In genomic region chr11:5336331-5336730, GRCh38 we compare ENCODE assay signal across 20 cellular contexts. TPM values are rescaled to one million over a fixed set of nuclear protein-coding genes. Genes with fewer than 3 reads are reported as not detected.
DNase-seq lines count a peak whose midpoint lies in the region; FAIRE-seq and TF ChIP-seq lines count a peak whose summit lies in the region.
"Had no signal": no experiment of that assay in that cellular context is flagged by ENCODE, and none has a peak within 500 bp of the region (broad histone marks: within the 10 kb centered on the region; RNA-seq: fewer than 3 reads in every experiment).

No MANE protein-coding gene starts in this region.

- H4K20me1 ChIP-seq in endothelial cell of umbilical vein (replicated peaks; ENCODE audit: control insufficient read depth, extremely low read depth, insufficient read depth, low read length): no peaks in the 10 kb centered on the region
- no peaks in the 10 kb centered on the region for H4K20me1 ChIP-seq in PC-9 (ENCODE audit: insufficient read depth)

- TF ChIP-seq POLR2A in endothelial cell of umbilical vein (IDR thresholded peaks at IDR 0.05; ENCODE audit: low read depth, low read length): no peak

- BruUV-seq in endothelial cell of umbilical vein (replicated peaks; lab: Mats Ljungman, UMichigan) (no TSS peak), PC-9 (replicated peaks; lab: Mats Ljungman, UMichigan) (no TSS peak)

- no peaks in the 10 kb centered on the region for H3K9me2 ChIP-seq in PC-9 (ENCODE audit: insufficient read depth)

- TF ChIP-seq CTCF in endothelial cell of umbilical vein (IDR thresholded peaks at IDR 0.05; ENCODE audit: extremely low read depth in 1 of 2, insufficient read depth in 1 of 2, low read depth in 1 of 2, low read length in 2 of 2) (no peak), PC-9 (conservative IDR thresholded peaks at IDR 0.05) (no peak)

- CTCF ChIA-PET in endothelial cell of umbilical vein (lab: Charles Lee) (no interaction called here), PC-9 (lab: Charles Lee) (no interaction called here)

- no peak overlapping the region for H3K4me3 ChIP-seq in endothelial cell of umbilical vein (replicated peaks in 1 of 3; ENCODE audit: insufficient read depth in 1 of 3, low read depth in 1 of 3, low read length in 3 of 3)
- H3K4me3 ChIP-seq in PC-9: no peak overlapping the region
- H3K4me3 ChIP-seq: SJSA1 had no signal

- H3K27ac ChIP-seq in endothelial cell of umbilical vein (ENCODE audit: insufficient read depth, low read depth, low read length) (no peak overlapping the region), PC-9 (no peak overlapping the region)
- H3K27ac ChIP-seq: SJSA1 had no signal

- H3K9me3 ChIP-seq in endothelial cell of umbilical vein (replicated peaks; ENCODE audit: control insufficient read depth, insufficient read depth, low read length) (no peaks in the 10 kb centered on the region), PC-9 (ENCODE audit: insufficient read depth, low read depth) (no peaks in the 10 kb centered on the region)
- H3K9me3 ChIP-seq: SJSA1 had no signal

- H2AFZ ChIP-seq in endothelial cell of umbilical vein (ENCODE audit: low read depth, low read length) (no peak overlapping the region), PC-9 (no peak overlapping the region)

- dilution Hi-C loops in endothelial cell of umbilical vein (cut with MboI; ENCODE audit: extremely low pct_ligation_motif_present, low sequenced_read_pairs): no loop called here

- no peaks in the 10 kb centered on the region for H3K9me1 ChIP-seq in endothelial cell of umbilical vein (replicated peaks; ENCODE audit: control insufficient read depth, extremely low read depth, insufficient read depth, low read length)

- intact Hi-C loops in endothelial cell of umbilical vein (cut with micrococcal nuclease) (no loop called here), PC-9 (cut with micrococcal nuclease; ENCODE audit: unreplicated experiment) (no loop called here)

- POLR2A ChIA-PET in endothelial cell of umbilical vein (lab: Charles Lee) (no interaction called here), PC-9 (lab: Charles Lee; ENCODE audit: unreplicated experiment) (no interaction called here)

- no peak for FAIRE-seq in endothelial cell of umbilical vein (lab: Jason Lieb, UNC)
- FAIRE-seq: GM12891 had no signal

- H3K79me2 ChIP-seq in endothelial cell of umbilical vein (ENCODE audit: control insufficient read depth, insufficient read depth, low read length) (no peaks in the 10 kb centered on the region), PC-9 (ENCODE audit: low read depth) (no peaks in the 10 kb centered on the region)

- DNase-seq in GM04503 (ENCODE audit: low read depth): peak; percentile 23
- peak; percentile 37 for DNase-seq in M059J (ENCODE audit: low read depth)
- no peak for DNase-seq in endothelial cell of umbilical vein (ENCODE audit: low read depth, low spot score)
- DNase-seq in iris pigment epithelial cell (ENCODE audit: low read depth): peak; percentile 51
- DNase-seq in HuH-7.5 (ENCODE audit: low spot score): no peak
- DNase-seq in HuH-7 (ENCODE audit: low spot score): no peak
- DNase-seq in activated CD4-positive, alpha-beta T cell treated with anti-CD3 and anti-CD28 coated beads, Interleukin-2, amount 50 U/mL, for 4 hours: no peak
- DNase-seq in PC-9: no peak
- DNase-seq: C1 segment of cervical spinal cord, DMS 273 treated with DMSO at 0.1 percent for 48 hours, GOT3, Kasumi-1, NCI-H1930, NCI-H2171, NCI-H774, RPMI8226, SW 1271 had no signal

- H3K4me1 ChIP-seq in endothelial cell of umbilical vein (ENCODE audit: control insufficient read depth, extremely low read depth, insufficient read depth, low read length) (no peaks in the 10 kb centered on the region), PC-9 (replicated peaks; ENCODE audit: insufficient read depth) (no peaks in the 10 kb centered on the region)

- H3F3A ChIP-seq in PC-9 (ENCODE audit: insufficient read depth, low read depth): no peaks in the 10 kb centered on the region

- H3K27me3 ChIP-seq in endothelial cell of umbilical vein (ENCODE audit: control insufficient read depth in 2 of 2, insufficient read depth in 2 of 2, low read length in 2 of 2) (no peaks in the 10 kb centered on the region), PC-9 (ENCODE audit: insufficient read depth, low read depth) (no peaks in the 10 kb centered on the region)
- H3K27me3 ChIP-seq: SJSA1 had no signal

- no peak overlapping the region for H3K9ac ChIP-seq in endothelial cell of umbilical vein (replicated peaks; ENCODE audit: extremely low read depth, insufficient read depth, low read length)

- H3K4me2 ChIP-seq in endothelial cell of umbilical vein (ENCODE audit: insufficient read depth, low read length) (no peak overlapping the region), PC-9 (no peak overlapping the region)

- H3K36me3 ChIP-seq in endothelial cell of umbilical vein (ENCODE audit: control insufficient read depth in 2 of 2, extremely low read depth in 1 of 2, insufficient read depth in 2 of 2, low read length in 2 of 2) (no peaks in the 10 kb centered on the region), PC-9 (ENCODE audit: low read depth) (no peaks in the 10 kb centered on the region)
- H3K36me3 ChIP-seq: SJSA1 had no signal

TF ChIP-seq in endothelial cell of umbilical vein, 7 proteins besides CTCF, POLR2A, EP300 and RAD21 (continues in another document):
- TF ChIP-seq FOS (IDR thresholded peaks at IDR 0.05; ENCODE audit: borderline replicate concordance, insufficient read depth, low read length): peak; percentile 52
- no peak for TF ChIP-seq GATA2 (IDR thresholded peaks at IDR 0.05; ENCODE audit: insufficient read depth, insufficient read length, low read depth, low read length)
- TF ChIP-seq MYC (IDR thresholded peaks at IDR 0.05; ENCODE audit: low read depth, low read length): no peak
- TF ChIP-seq POLR2AphosphoS5 (IDR thresholded peaks at IDR 0.05; ENCODE audit: insufficient read depth, low read depth, low read length): no peak
- TF ChIP-seq JUN (IDR thresholded peaks at IDR 0.05; ENCODE audit: borderline replicate concordance, insufficient read depth, insufficient read length, low read depth): peak; percentile 4

RNA-seq across cellular contexts. Expression of gene OR51B5, which starts 7.0 kb away (rescaled TPM):
- total RNA-seq in M059J (2014; rRNA removed; shearing (Covaris generic)): not detected in 2 replicates
- total RNA-seq in endothelial cell of umbilical vein: not detected in 2 replicates
- polyA plus RNA-seq in endothelial cell of umbilical vein: 0.07 TPM in 1 of 2 replicates, not detected in the other
- 0.06 TPM in 1 of 2 replicates, not detected in the other for polyA plus RNA-seq in endothelial cell of umbilical vein (2011; cell fraction: cytosol; rRNA removed)
- 0.21 and 0.27 TPM in 2 replicates for polyA plus RNA-seq in endothelial cell of umbilical vein (2011; cell fraction: nucleus; rRNA removed)
- polyA plus RNA-seq in endothelial cell of umbilical vein (2012): not detected in 2 replicates
- polyA minus RNA-seq in endothelial cell of umbilical vein: 2.7 and 3.1 TPM in 2 replicates
- not detected for polyA minus RNA-seq in endothelial cell of umbilical vein (2011; cell fraction: cytosol; rRNA and poly(A)+ RNA removed)
- 0.63 and 0.72 TPM in 2 replicates for polyA minus RNA-seq in endothelial cell of umbilical vein (2011; cell fraction: nucleus; rRNA and poly(A)+ RNA removed)
- total RNA-seq in PC-9 (2021): 1.2 and 2.7 TPM in 2 replicates
- total RNA-seq: NCI-H460 had no signal

RNA-seq across cellular contexts. Expression of gene OR51B2, which starts 12.2 kb away (rescaled TPM):
- not detected in 2 replicates for total RNA-seq in M059J (2014; rRNA removed; shearing (Covaris generic))
- total RNA-seq in endothelial cell of umbilical vein (not detected in 2 replicates), PC-9 (2021) (not detected in 2 replicates)
- not detected in 2 replicates for polyA plus RNA-seq in endothelial cell of umbilical vein
- not detected in 2 replicates for polyA plus RNA-seq in endothelial cell of umbilical vein (2011; cell fraction: cytosol; rRNA removed)
- not detected in 2 replicates for polyA plus RNA-seq in endothelial cell of umbilical vein (2011; cell fraction: nucleus; rRNA removed)
- not detected in 2 replicates for polyA plus RNA-seq in endothelial cell of umbilical vein (2012)
- 0.36 TPM in 1 of 2 replicates, not detected in the other for polyA minus RNA-seq in endothelial cell of umbilical vein
- polyA minus RNA-seq in endothelial cell of umbilical vein (2011; cell fraction: cytosol; rRNA and poly(A)+ RNA removed): not detected
- polyA minus RNA-seq in endothelial cell of umbilical vein (2011; cell fraction: nucleus; rRNA and poly(A)+ RNA removed): 0.48 and 1.2 TPM in 2 replicates
- total RNA-seq: NCI-H460, SJSA1 had no signal

RNA-seq across cellular contexts. Expression of gene OR51B6, which starts 15.0 kb away (rescaled TPM):
- not detected in 2 replicates for total RNA-seq in M059J (2014; rRNA removed; shearing (Covaris generic))
- total RNA-seq in endothelial cell of umbilical vein (not detected in 2 replicates), PC-9 (2021) (not detected in 2 replicates)
- not detected in 2 replicates for polyA plus RNA-seq in endothelial cell of umbilical vein
- polyA plus RNA-seq in endothelial cell of umbilical vein (2011; cell fraction: cytosol; rRNA removed): not detected in 2 replicates
- not detected in 2 replicates for polyA plus RNA-seq in endothelial cell of umbilical vein (2011; cell fraction: nucleus; rRNA removed)
- polyA plus RNA-seq in endothelial cell of umbilical vein (2012): not detected in 2 replicates
- polyA minus RNA-seq in endothelial cell of umbilical vein: not detected in 2 replicates
- polyA minus RNA-seq in endothelial cell of umbilical vein (2011; cell fraction: cytosol; rRNA and poly(A)+ RNA removed): not detected
- polyA minus RNA-seq in endothelial cell of umbilical vein (2011; cell fraction: nucleus; rRNA and poly(A)+ RNA removed): not detected in 2 replicates
- total RNA-seq: NCI-H460, SJSA1 had no signal

RNA-seq across cellular contexts. Expression of gene OR51B4, which starts 34.6 kb away (rescaled TPM):
- total RNA-seq in M059J (2014; rRNA removed; shearing (Covaris generic)): 2.0 TPM in 1 of 2 replicates, not detected in the other
- not detected in 2 replicates for total RNA-seq in endothelial cell of umbilical vein
- 0.08 TPM in 1 of 2 replicates, not detected in the other for polyA plus RNA-seq in endothelial cell of umbilical vein
- polyA plus RNA-seq in endothelial cell of umbilical vein (2011; cell fraction: cytosol; rRNA removed): not detected in 2 replicates
- polyA plus RNA-seq in endothelial cell of umbilical vein (2011; cell fraction: nucleus; rRNA removed): 0.21 TPM in 1 of 2 replicates, not detected in the other
- not detected in 2 replicates for polyA plus RNA-seq in endothelial cell of umbilical vein (2012)
- 0.85 and 3.4 TPM in 2 replicates for polyA minus RNA-seq in endothelial cell of umbilical vein
- not detected for polyA minus RNA-seq in endothelial cell of umbilical vein (2011; cell fraction: cytosol; rRNA and poly(A)+ RNA removed)
- polyA minus RNA-seq in endothelial cell of umbilical vein (2011; cell fraction: nucleus; rRNA and poly(A)+ RNA removed): 0.48 TPM in 1 of 2 replicates, not detected in the other
- not detected in 2 replicates for total RNA-seq in PC-9 (2021)
- total RNA-seq: NCI-H460, SJSA1 had no signal

RNA-seq across cellular contexts. Expression of gene OR51M1, which starts 47.3 kb away (rescaled TPM):
- total RNA-seq in M059J (2014; rRNA removed; shearing (Covaris generic)): not detected in 2 replicates
- total RNA-seq in endothelial cell of umbilical vein (not detected in 2 replicates), PC-9 (2021) (not detected in 2 replicates)
- not detected in 2 replicates for polyA plus RNA-seq in endothelial cell of umbilical vein
- polyA plus RNA-seq in endothelial cell of umbilical vein (2011; cell fraction: cytosol; rRNA removed): not detected in 2 replicates
- not detected in 2 replicates for polyA plus RNA-seq in endothelial cell of umbilical vein (2011; cell fraction: nucleus; rRNA removed)
- polyA plus RNA-seq in endothelial cell of umbilical vein (2012): not detected in 2 replicates
- not detected in 2 replicates for polyA minus RNA-seq in endothelial cell of umbilical vein
- not detected for polyA minus RNA-seq in endothelial cell of umbilical vein (2011; cell fraction: cytosol; rRNA and poly(A)+ RNA removed)
- not detected in 2 replicates for polyA minus RNA-seq in endothelial cell of umbilical vein (2011; cell fraction: nucleus; rRNA and poly(A)+ RNA removed)
- total RNA-seq: NCI-H460, SJSA1 had no signal

Comparison
In these comparisons a context has a peak if more than half of its experiments do, and no peak if none do; other contexts are left out.
1. DNase-seq: peak in GM04503 (single experiment), M059J (single experiment) and iris pigment epithelial cell (single experiment); none in endothelial cell of umbilical vein (single experiment), HuH-7.5 (single experiment), HuH-7 (single experiment), activated CD4-positive, alpha-beta T cell treated with anti-CD3 and anti-CD28 coated beads, Interleukin-2, amount 50 U/mL, for 4 hours (0 of 2) and PC-9 (0 of 2).